8 cellular contexts compared by ENCODE assay signal in the genomic region with DNA sequence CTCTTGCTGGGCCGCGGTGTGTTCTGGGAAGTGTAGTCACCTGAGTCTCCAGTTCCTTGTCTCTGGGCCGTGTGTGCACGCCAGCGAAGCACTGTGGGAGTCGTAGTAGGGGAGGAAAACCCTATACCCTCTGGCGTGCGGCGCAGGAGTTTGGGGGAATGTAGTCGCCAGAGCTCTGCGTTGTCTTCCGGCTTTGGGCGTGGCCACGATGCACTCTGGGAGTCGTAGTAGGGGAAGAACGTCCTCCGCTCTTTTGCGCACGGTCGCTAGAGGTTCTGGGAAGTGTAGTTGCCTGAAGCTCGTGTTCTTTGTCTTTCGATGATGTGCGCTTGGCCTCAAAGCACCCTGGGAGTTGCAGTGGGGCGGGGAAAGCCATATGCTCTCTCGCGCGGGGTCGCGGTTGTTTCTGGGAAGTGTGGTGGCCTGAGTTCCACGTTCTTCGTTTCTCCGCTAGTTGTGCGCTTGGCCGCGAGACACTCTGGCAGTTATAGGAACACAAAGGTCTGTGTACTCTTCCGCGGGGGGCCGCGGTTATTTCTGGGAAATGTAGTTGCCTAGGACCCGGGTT.
A peak's percentile ranks its signal among the peaks of the same experiment; 100 is the strongest.
DNase-seq lines count a peak whose midpoint lies in the region; ATAC-seq lines count a peak whose summit lies in the region.

No MANE protein-coding gene starts in this region.

- peak overlapping the region; percentile 98 for H3K27ac ChIP-seq in cingulate gyrus (ENCODE audit: low read depth, low read length)

- DNase-seq in AML-193 (lab: John Stamatoyannopoulos, UW): peak; percentile 95 to 96
- DNase-seq in NCI-H446 treated with DMSO at 0.1 percent for 48 hours (lab: John Stamatoyannopoulos, UW): peak; percentile 97
- peak; percentile 88 to 90 for DNase-seq in activated CD4-positive, alpha-beta T cell treated with anti-CD3 and anti-CD28 coated beads for 24 hours (ENCODE audit: low read depth in 2 of 2)
- DNase-seq in kidney glomerular epithelial cell (lab: John Stamatoyannopoulos, UW): peak; percentile 96
- peak; percentile 87 to 90 for DNase-seq in stimulated activated CD4-positive, alpha-beta T cell treated with anti-CD3 and anti-CD28 coated beads, Interleukin-1b, Interleukin-23, amount 100 ng/mL, for 1 hour (ENCODE audit: low read depth in 2 of 2)

- ATAC-seq in GM19025 (IDR thresholded peaks at IDR 0.05; ENCODE audit: low read depth, unreplicated experiment) (peak; percentile 74), HG03280 (IDR thresholded peaks at IDR 0.05; ENCODE audit: unreplicated experiment) (peak; percentile 81)

Comparison
In these comparisons a context has a peak if more than half of its experiments do, and no peak if none do; other contexts are left out.
1. Peak in every context shown above with its lines: DNase-seq, ATAC-seq and H3K27ac ChIP-seq.